ENCODE assay signal across 22 cellular contexts in genomic region chr16:89881368-89881730, GRCh38. TPM values are rescaled to one million over a fixed set of nuclear protein-coding genes. Genes with fewer than 3 reads are reported as not detected.
A peak's percentile ranks its signal among the peaks of the same experiment; 100 is the strongest.
DNase-seq lines count a peak whose midpoint lies in the region; ATAC-seq, FAIRE-seq and TF ChIP-seq lines count a peak whose summit lies in the region.
"Had no signal": no experiment of that assay in that cellular context is flagged by ENCODE, and none has a peak within 500 bp of the region (broad histone marks: within the 10 kb centered on the region; RNA-seq: fewer than 3 reads in every experiment).

No MANE protein-coding gene starts in this region.

- H3K4me2 ChIP-seq in BLaER1 = peak overlapping the region; percentile 65
- peak overlapping the region; percentile 78 for H3K4me2 ChIP-seq in keratinocyte (ENCODE audit: control insufficient read depth, extremely low read depth, insufficient read depth, low read depth, low read length)

- ATAC-seq in CD4-positive, alpha-beta T cell (ENCODE audit: poor library complexity) = no peak
- ATAC-seq in GM18858 (IDR thresholded peaks at IDR 0.05; ENCODE audit: unreplicated experiment) = no peak
- ATAC-seq: K562, PC-3 had no signal

- peaks cover 75% of the 10 kb centered on the region for H3K36me3 Mint-ChIP-seq in CD4-positive, alpha-beta T cell (ENCODE audit: low read depth)

- 87 to 94% (median 89%) methylated on average over 6 of the region's 6 CpGs for WGBS in stomach, 5 donors

- H3K27me3 ChIP-seq in BLaER1 (no peaks in the 10 kb centered on the region), keratinocyte (ENCODE audit: control insufficient read depth, extremely low read depth, insufficient read depth, low read length) (no peaks in the 10 kb centered on the region), stomach (no peaks in the 10 kb centered on the region)
- no peaks in the 10 kb centered on the region for H3K27me3 ChIP-seq in CD4-positive, alpha-beta T cell (ENCODE audit: control insufficient read depth, insufficient read depth, low read length)

- intact Hi-C loops in CD4-positive, alpha-beta T cell (cut with DNase I, micrococcal nuclease) = no loop called here
- intact Hi-C loops in stomach (cut with DNase I; ENCODE audit: low total_unique reads) (no loop called here), posterior cingulate gyrus (cut with DNase I) (no loop called here)

- FAIRE-seq in keratinocyte (lab: Jason Lieb, UNC) = no peak
- FAIRE-seq: D721Med, GM18507, HTR-8/SVneo, K562 had no signal

- H3K9me3 ChIP-seq in BLaER1 (no peaks in the 10 kb centered on the region), keratinocyte (ENCODE audit: control insufficient read depth, low read depth, low read length) (no peaks in the 10 kb centered on the region), stomach (no peaks in the 10 kb centered on the region)
- no peaks in the 10 kb centered on the region for H3K9me3 ChIP-seq in CD4-positive, alpha-beta T cell (ENCODE audit: control insufficient read depth, low read length)

- DNase-seq in CD4-positive, alpha-beta T cell = no peak
- DNase-seq in RWPE1 (ENCODE audit: low spot score) (no peak), keratinocyte (ENCODE audit: low read depth, low spot score) (no peak), stomach (no peak), posterior cingulate gyrus (no peak), GM20000 (ENCODE audit: low spot score) (no peak)
- DNase-seq: GM23248, H9, NCI-H1092 treated with DMSO at 0.1 percent for 48 hours, NCI-H1436, NCI-H2081 treated with DMSO at 0.1 percent for 48 hours, NCI-H524, NCI-H748 treated with DMSO at 0.1 percent for 48 hours, PC-3, SHP77 had no signal

- POLR2A ChIA-PET in CD4-positive, alpha-beta T cell (lab: Charles Lee) = no interaction called here
- POLR2A ChIA-PET in RWPE1 (lab: Yijun Ruan, JAX; ENCODE audit: low non-redundant PET) = interaction anchor here (0.6 kb wide), 1 partner anchor 576 kb away, joined by 3 read pairs; no protein-coding TSS in a partner anchor

- no peak for TF ChIP-seq CTCF in CD4-positive, alpha-beta T cell (IDR thresholded peaks at IDR 0.05)
- no peak for TF ChIP-seq CTCF in RWPE1 (conservative IDR thresholded peaks at IDR 0.05; ENCODE audit: low read depth)
- TF ChIP-seq CTCF in keratinocyte (optimal IDR thresholded peaks at IDR 0.05 in 1 of 3, IDR thresholded peaks at IDR 0.05 in 1 of 3, conservative IDR thresholded peaks at IDR 0.05 in 1 of 3; ENCODE audit: extremely low read depth in 1 of 3, insufficient read depth in 2 of 3, low read length in 3 of 3) = no peak
- TF ChIP-seq CTCF in stomach (IDR thresholded peaks at IDR 0.05) = no peak
- no peak for TF ChIP-seq CTCF in GM20000 (IDR thresholded peaks at IDR 0.05; ENCODE audit: extremely low read depth, missing control alignments)

- no peak for TF ChIP-seq EP300 in stomach (IDR thresholded peaks at IDR 0.05)

- H4K20me1 ChIP-seq in BLaER1 (peaks cover 100% of the 10 kb centered on the region), keratinocyte (ENCODE audit: control insufficient read depth, extremely low read depth, insufficient read depth, low read length) (peaks cover 16% of the 10 kb centered on the region)

- peak overlapping the region; percentile 28 for H3K27ac Mint-ChIP-seq in CD4-positive, alpha-beta T cell
- H3K27ac Mint-ChIP-seq: B cell had no signal

- H3K9ac ChIP-seq in BLaER1 = peak overlapping the region; percentile 30; the same call in 1 of the 2 replicates
- no peak overlapping the region for H3K9ac ChIP-seq in keratinocyte (ENCODE audit: control insufficient read depth, extremely low read depth, insufficient read depth, low read length)
- H3K9ac ChIP-seq: GM23248 had no signal

- TF ChIP-seq POLR2A in stomach (IDR thresholded peaks at IDR 0.05) = no peak

- H3K9me1 ChIP-seq in keratinocyte (ENCODE audit: control insufficient read depth, extremely low read depth, insufficient read depth, low read length) = no peaks in the 10 kb centered on the region

- H3K27ac ChIP-seq in BLaER1 (peak overlapping the region; percentile 66), RWPE1 (peak overlapping the region; percentile 80), keratinocyte (ENCODE audit: control insufficient read depth, insufficient read depth, low read length) (peak overlapping the region; percentile 71), stomach (no peak overlapping the region)
- no peak overlapping the region for H3K27ac ChIP-seq in CD4-positive, alpha-beta T cell (ENCODE audit: low read depth, low read length)
- H3K27ac ChIP-seq: GM23248 had no signal

- H3K9me3 Mint-ChIP-seq in CD4-positive, alpha-beta T cell = no peaks in the 10 kb centered on the region
- H3K9me3 Mint-ChIP-seq: H9 had no signal

- H3K36me3 ChIP-seq in BLaER1 (peaks cover 97% of the 10 kb centered on the region), keratinocyte (ENCODE audit: control insufficient read depth in 2 of 2, extremely low read depth in 1 of 2, insufficient read depth in 2 of 2, low read length in 2 of 2) (peaks cover 33 to 42% of the 10 kb centered on the region in 2 experiments), stomach (peaks cover 61 to 90% (median 85%) of the 10 kb centered on the region in 4 donors)

- H3K4me1 Mint-ChIP-seq in CD4-positive, alpha-beta T cell (ENCODE audit: low read depth) = peaks cover 7% of the 10 kb centered on the region
- H3K4me1 Mint-ChIP-seq: H9 had no signal

- H3K4me3 ChIP-seq in BLaER1 (no peak overlapping the region), keratinocyte (ENCODE audit: control insufficient read depth in 2 of 3, extremely low read depth in 1 of 3, insufficient read depth in 2 of 3, low read depth in 1 of 3, low read length in 3 of 3) (no peak overlapping the region), stomach (no peak overlapping the region)
- H3K4me3 ChIP-seq: GM23248, K562 had no signal

- H3K4me3 Mint-ChIP-seq in CD4-positive, alpha-beta T cell = no peak overlapping the region
- H3K4me3 Mint-ChIP-seq: B cell, H9 had no signal

- no peak overlapping the region for H2AFZ ChIP-seq in keratinocyte (ENCODE audit: control insufficient read depth, low read length)
- H2AFZ ChIP-seq: GM23248 had no signal

- dilution Hi-C loops in keratinocyte (cut with MboI; ENCODE audit: extremely low pct_ligation_motif_present, low sequenced_read_pairs) = no loop called here

- H3K4me1 ChIP-seq in BLaER1 = peaks cover 32% of the 10 kb centered on the region
- H3K4me1 ChIP-seq in keratinocyte (ENCODE audit: control insufficient read depth, extremely low read depth, insufficient read depth, low read length) = peaks cover 16% of the 10 kb centered on the region
- H3K4me1 ChIP-seq in stomach = peaks cover 0 to 22% (median 6%) of the 10 kb centered on the region in 4 donors

- H3K79me2 ChIP-seq in keratinocyte (ENCODE audit: control insufficient read depth, insufficient read depth, low read length) = peaks cover 59% of the 10 kb centered on the region

- CTCF ChIA-PET in CD4-positive, alpha-beta T cell (lab: Charles Lee) = interaction anchor here (1.2 kb wide), 1 partner anchor 21 kb away, joined by 3 read pairs; no protein-coding TSS in a partner anchor
- CTCF ChIA-PET in RWPE1 (lab: Yijun Ruan, JAX) = no interaction called here

- no peaks in the 10 kb centered on the region for H3K27me3 Mint-ChIP-seq in CD4-positive, alpha-beta T cell
- H3K27me3 Mint-ChIP-seq: B cell had no signal

RNA-seq across cellular contexts. Expression of gene TCF25, which starts 8.0 kb away (rescaled TPM):
- 100 to 1,000 TPM; 306 to 307 TPM for total RNA-seq in CD4-positive, alpha-beta T cell
- polyA plus RNA-seq in keratinocyte = 92.4 to 103 TPM (median 97.5 TPM) in 3 replicates
- polyA plus RNA-seq in keratinocyte (2011; ENCODE audit: low read depth) = 222 TPM
- polyA plus RNA-seq in keratinocyte (2011; cell fraction: cytosol; rRNA removed) = 51.5 and 85.9 TPM in 2 replicates
- 218 and 219 TPM in 2 replicates for polyA plus RNA-seq in keratinocyte (2011; cell fraction: nucleus; rRNA removed)
- 109 and 116 TPM in 2 replicates for polyA plus RNA-seq in keratinocyte (2012; ENCODE audit: low replicate concordance)
- 71.8 to 112 TPM (median 90.6 TPM) in 3 replicates for polyA minus RNA-seq in keratinocyte
- polyA minus RNA-seq in keratinocyte (2011; cell fraction: cytosol; rRNA and poly(A)+ RNA removed) = 68.1 TPM
- polyA minus RNA-seq in keratinocyte (2011; cell fraction: nucleus; rRNA and poly(A)+ RNA removed) = 51.9 and 53.5 TPM in 2 replicates
- 100 to 1,000 TPM; 132 to 748 (median 335) TPM for total RNA-seq in stomach
- 100 to 1,000 TPM; 124 to 276 (median 146) TPM for polyA plus RNA-seq in stomach

RNA-seq across cellular contexts. Expression of gene MC1R, which starts 37.3 kb away (rescaled TPM):
- total RNA-seq in CD4-positive, alpha-beta T cell = 1 to 10 TPM; 6.7 to 6.9 TPM
- polyA plus RNA-seq in keratinocyte = 1.1 to 1.9 TPM (median 1.1 TPM) in 3 replicates
- polyA plus RNA-seq in keratinocyte (2011; ENCODE audit: low read depth) = 0.99 TPM
- 0.23 and 0.61 TPM in 2 replicates for polyA plus RNA-seq in keratinocyte (2011; cell fraction: cytosol; rRNA removed)
- polyA plus RNA-seq in keratinocyte (2011; cell fraction: nucleus; rRNA removed) = 8.9 TPM in 2 replicates
- polyA plus RNA-seq in keratinocyte (2012; ENCODE audit: low replicate concordance) = 0.88 and 1.8 TPM in 2 replicates
- 1.2 to 3.1 TPM (median 2.1 TPM) in 3 replicates for polyA minus RNA-seq in keratinocyte
- polyA minus RNA-seq in keratinocyte (2011; cell fraction: cytosol; rRNA and poly(A)+ RNA removed) = 2.1 TPM
- 3.3 and 4.3 TPM in 2 replicates for polyA minus RNA-seq in keratinocyte (2011; cell fraction: nucleus; rRNA and poly(A)+ RNA removed)
- 10 to 100 TPM in 1 of 5 donors, 1 to 10 TPM in 4; 1.3 to 11.3 (median 6.7) TPM for total RNA-seq in stomach
- 1 to 10 TPM; 1.4 to 3.9 (median 1.8) TPM for polyA plus RNA-seq in stomach

RNA-seq across cellular contexts. Expression of gene TUBB3, which starts 41.8 kb away (rescaled TPM):
- under 1 TPM; 0.78 to 0.88 TPM for total RNA-seq in CD4-positive, alpha-beta T cell
- polyA plus RNA-seq in keratinocyte = 29.2 to 54.2 TPM (median 34.0 TPM) in 3 replicates
- 12.0 TPM for polyA plus RNA-seq in keratinocyte (2011; ENCODE audit: low read depth)
- 43.9 and 88.8 TPM in 2 replicates for polyA plus RNA-seq in keratinocyte (2011; cell fraction: cytosol; rRNA removed)
- 53.8 and 69.2 TPM in 2 replicates for polyA plus RNA-seq in keratinocyte (2011; cell fraction: nucleus; rRNA removed)
- 28.0 and 84.9 TPM in 2 replicates for polyA plus RNA-seq in keratinocyte (2012; ENCODE audit: low replicate concordance)
- 41.8 to 174 TPM (median 49.2 TPM) in 3 replicates for polyA minus RNA-seq in keratinocyte
- polyA minus RNA-seq in keratinocyte (2011; cell fraction: cytosol; rRNA and poly(A)+ RNA removed) = 125 TPM
- polyA minus RNA-seq in keratinocyte (2011; cell fraction: nucleus; rRNA and poly(A)+ RNA removed) = 61.3 and 72.0 TPM in 2 replicates
- total RNA-seq in stomach = 10 to 100 TPM in 1 of 5 donors, 1 to 10 TPM in 1, under 1 TPM in 1, not detected in 2; 0.29 to 14.5 (median 1.0) TPM
- 1 to 10 TPM; 2.4 to 8.2 (median 5.0) TPM for polyA plus RNA-seq in stomach

RNA-seq across cellular contexts. Expression of gene SPIRE2, which starts 53.1 kb away (rescaled TPM):
- 1 to 10 TPM; 1.1 TPM for total RNA-seq in CD4-positive, alpha-beta T cell
- 1.1 to 1.7 TPM (median 1.3 TPM) in 3 replicates for polyA plus RNA-seq in keratinocyte
- 3.1 TPM for polyA plus RNA-seq in keratinocyte (2011; ENCODE audit: low read depth)
- polyA plus RNA-seq in keratinocyte (2011; cell fraction: cytosol; rRNA removed) = 0.83 and 1.2 TPM in 2 replicates
- 3.2 and 3.4 TPM in 2 replicates for polyA plus RNA-seq in keratinocyte (2011; cell fraction: nucleus; rRNA removed)
- 1.1 and 1.5 TPM in 2 replicates for polyA plus RNA-seq in keratinocyte (2012; ENCODE audit: low replicate concordance)
- 0.96 to 2.5 TPM (median 0.99 TPM) in 3 replicates for polyA minus RNA-seq in keratinocyte
- 2.9 TPM for polyA minus RNA-seq in keratinocyte (2011; cell fraction: cytosol; rRNA and poly(A)+ RNA removed)
- polyA minus RNA-seq in keratinocyte (2011; cell fraction: nucleus; rRNA and poly(A)+ RNA removed) = 1.6 and 1.8 TPM in 2 replicates
- total RNA-seq in stomach = 100 to 1,000 TPM in 1 of 5 donors, 10 to 100 TPM in 4; 17.3 to 230 (median 35.5) TPM
- 10 to 100 TPM in 1 of 3 donors, 1 to 10 TPM in 2; 3.9 to 26.0 (median 6.5) TPM for polyA plus RNA-seq in stomach

Comparison
In these comparisons a context has a peak if more than half of its experiments do, and no peak if none do; other contexts are left out.
1. H3K27ac ChIP-seq: peak in BLaER1 (single experiment), RWPE1 (single experiment) and keratinocyte (single experiment); none in CD4-positive, alpha-beta T cell (single experiment) and stomach (0 of 5).